ENCODE assay signal across 10 cellular contexts in the genomic region with DNA sequence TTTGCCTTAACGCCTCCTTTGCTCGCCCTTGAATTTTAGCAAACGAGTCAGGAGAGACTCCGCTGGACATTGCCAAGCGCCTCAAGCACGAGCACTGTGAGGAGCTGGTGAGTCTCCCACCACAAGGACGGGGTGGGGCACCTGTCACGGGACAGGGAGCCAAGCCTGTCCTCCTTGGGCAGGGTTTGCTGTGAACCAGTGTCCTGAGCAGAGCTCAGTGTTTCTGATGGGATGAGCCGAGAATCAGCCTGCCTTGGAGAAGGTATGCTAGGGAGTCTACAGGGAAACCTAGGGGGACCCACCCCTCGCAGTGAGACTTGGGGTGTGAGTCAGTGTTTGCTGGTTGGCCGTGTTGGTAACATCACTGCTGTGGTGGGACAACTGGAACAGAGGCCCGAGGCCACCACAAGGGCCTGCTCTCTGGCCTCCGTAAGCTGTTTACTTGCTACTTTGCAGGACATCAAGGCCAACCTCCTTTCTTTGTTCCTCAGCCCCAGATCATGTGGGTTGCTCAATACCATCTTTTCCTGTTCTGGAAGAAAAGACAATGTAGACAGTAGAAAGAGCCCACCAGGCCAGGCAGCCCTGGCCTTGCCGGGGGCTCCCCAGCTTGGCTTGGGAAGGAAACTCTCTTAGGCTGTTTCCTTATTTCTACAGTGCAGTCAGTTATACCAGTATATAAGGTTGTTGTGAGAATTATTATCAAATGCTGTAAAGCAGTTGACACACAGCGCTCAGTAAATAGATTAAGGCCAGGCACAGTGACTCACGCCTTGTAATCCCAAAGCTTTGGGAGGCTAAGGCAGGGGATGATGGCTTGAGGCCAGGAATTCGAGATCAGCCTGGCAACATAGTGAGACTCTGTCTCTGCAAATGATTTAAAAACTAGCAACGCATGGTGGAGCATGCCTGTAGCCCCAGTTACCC. TPM values are rescaled to one million over a fixed set of nuclear protein-coding genes. Genes with fewer than 3 reads are reported as not detected.
DNase-seq lines count a peak whose midpoint lies in the region; ATAC-seq and TF ChIP-seq lines count a peak whose summit lies in the region.
"Had no signal": no experiment of that assay in that cellular context is flagged by ENCODE, and none has a peak within 500 bp of the region (broad histone marks: within the 10 kb centered on the region; RNA-seq: fewer than 3 reads in every experiment).

No MANE protein-coding gene starts in this region.

- no peak for TF ChIP-seq POLR2A in uterus (IDR thresholded peaks at IDR 0.05)

- H3K4me1 ChIP-seq in lung (ENCODE audit: control insufficient read depth in 2 of 2, insufficient read depth in 2 of 2, low read length in 2 of 2) (no peaks in the 10 kb centered on the region), uterus (peaks cover 0 to 4% of the 10 kb centered on the region in 2 donors)

- TF ChIP-seq CTCF in LNCaP clone FGC (IDR thresholded peaks at IDR 0.05; ENCODE audit: control insufficient read depth, extremely low read depth, insufficient read depth) (no peak), choroid plexus epithelial cell (conservative IDR thresholded peaks at IDR 0.05; ENCODE audit: low read depth, low read length) (no peak), lung (IDR thresholded peaks at IDR 0.05; ENCODE audit: control extremely low read depth, extremely low read depth) (no peak), uterus (IDR thresholded peaks at IDR 0.05) (no peak)

- H3K27ac Mint-ChIP-seq in immature natural killer cell, result no peak overlapping the region

- H3K27ac ChIP-seq in lung (ENCODE audit: low read depth in 1 of 2, low read length in 1 of 2), result peak overlapping the region; percentile 17 to 28
- H3K27ac ChIP-seq in uterus, result peak overlapping the region; percentile 70 to 73
- H3K27ac ChIP-seq: cardiac muscle cell had no signal

- peaks cover 0 to 3% (median 1%) of the 10 kb centered on the region in 3 donors for H3K27me3 Mint-ChIP-seq in immature natural killer cell (ENCODE audit: low read depth in 3 of 3)

- H3K9me3 Mint-ChIP-seq in immature natural killer cell, result no peaks in the 10 kb centered on the region

- H3K4me3 ChIP-seq in LNCaP clone FGC (ENCODE audit: low read depth, low read length), result no peak overlapping the region
- H3K4me3 ChIP-seq in choroid plexus epithelial cell (ENCODE audit: low read depth, low read length), result no peak overlapping the region
- H3K4me3 ChIP-seq in lung, result no peak overlapping the region
- H3K4me3 ChIP-seq in uterus, result no peak overlapping the region
- H3K4me3 ChIP-seq: cardiac muscle cell had no signal

- no peaks in the 10 kb centered on the region for H3K4me1 Mint-ChIP-seq in immature natural killer cell

- H3K27me3 ChIP-seq in lung (ENCODE audit: control insufficient read depth, insufficient read depth) (no peaks in the 10 kb centered on the region), uterus (no peaks in the 10 kb centered on the region)
- H3K27me3 ChIP-seq: cardiac muscle cell had no signal

- H3K36me3 Mint-ChIP-seq in immature natural killer cell, result no peaks in the 10 kb centered on the region

- ATAC-seq in lung (ENCODE audit: insufficient read depth, low FRiP score), result no peak

- peak; percentile 23 for DNase-seq in LNCaP clone FGC (ENCODE audit: low read depth)
- peak; percentile 91 for DNase-seq in choroid plexus epithelial cell (ENCODE audit: low read depth)
- DNase-seq in lung (ENCODE audit: low spot score), result no peak
- DNase-seq in uterus, result peak; percentile 73 to 75
- no peak for DNase-seq in NCI-H2029 treated with DMSO at 0.1 percent for 48 hours (lab: John Stamatoyannopoulos, UW)
- DNase-seq in superior temporal gyrus (ENCODE audit: extremely low spot score), result no peak
- DNase-seq in DMS53 (lab: John Stamatoyannopoulos, UW), result no peak
- DNase-seq in immature natural killer cell, result no peak
- DNase-seq: T-helper 1 cell had no signal

- H3K36me3 ChIP-seq in lung (ENCODE audit: control insufficient read depth in 2 of 2, insufficient read depth in 2 of 2, low read length in 2 of 2), result peaks cover 0 to 11% of the 10 kb centered on the region in 2 donors
- no peaks in the 10 kb centered on the region for H3K36me3 ChIP-seq in uterus
- H3K36me3 ChIP-seq: cardiac muscle cell had no signal

- 72 to 80% methylated on average over 18 of the region's 18 CpGs for WGBS in lung, 2 donors

- H3K9me3 ChIP-seq in lung (ENCODE audit: control insufficient read depth in 2 of 2, insufficient read depth in 1 of 2, low read length in 1 of 2) (no peaks in the 10 kb centered on the region), uterus (no peaks in the 10 kb centered on the region)

- H3K4me3 Mint-ChIP-seq in immature natural killer cell, result no peak overlapping the region

- intact Hi-C loops in uterus (cut with DNase I; ENCODE audit: low total_unique reads), result no loop called here

RNA-seq across cellular contexts. Expression of a gene that starts 42.4 kb away (rescaled TPM):
- 10 to 100 TPM; 32.4 to 75.6 TPM for total RNA-seq in lung
- 100 to 1,000 TPM in 1 of 2 donors, 10 to 100 TPM in 1; 49.7 to 100 TPM for polyA plus RNA-seq in lung
- total RNA-seq in uterus, result 100 to 1,000 TPM in 1 of 4 donors, 10 to 100 TPM in 3; 32.0 to 106 (median 45.1) TPM
- 100 to 1,000 TPM; 157 to 212 (median 204) TPM for polyA plus RNA-seq in immature natural killer cell

RNA-seq across cellular contexts. Expression of a gene that starts 42.5 kb away (rescaled TPM):
- total RNA-seq in lung (10 to 100 TPM; 23.7 to 25.9 TPM), uterus (10 to 100 TPM in 3 of 4 donors, 1 to 10 TPM in 1; 7.2 to 45.2 (median 30.3) TPM)
- polyA plus RNA-seq in lung (10 to 100 TPM; 15.6 to 17.8 TPM), immature natural killer cell (10 to 100 TPM; 22.1 to 48.0 (median 35.2) TPM)

Comparison
In these comparisons a context has a peak if more than half of its experiments do, and no peak if none do; other contexts are left out.
1. DNase-seq: peak in LNCaP clone FGC (single experiment), choroid plexus epithelial cell (single experiment) and uterus (2 of 2); none in lung (single experiment), NCI-H2029 treated with DMSO at 0.1 percent for 48 hours (single experiment), superior temporal gyrus (single experiment), DMS53 (single experiment) and immature natural killer cell (0 of 3).